Comparison of ENCODE assay signal across 18 cellular contexts in genomic region chr19:10491472-10492047, GRCh38. TPM values are rescaled to one million over a fixed set of nuclear protein-coding genes. Genes with fewer than 3 reads are reported as not detected.
"Had no signal": no experiment of that assay in that cellular context is flagged by ENCODE, and none has a peak within 500 bp of the region (broad histone marks: within the 10 kb centered on the region; RNA-seq: fewer than 3 reads in every experiment).

No MANE protein-coding gene starts in this region.

- H3K27me3 ChIP-seq: colonic mucosa, left lung, stomach, tibial artery had no signal

- H3K36me3 Mint-ChIP-seq: naive B cell had no signal

- H3K4me1 ChIP-seq: colonic mucosa, parathyroid adenoma had no signal

- H2AFZ ChIP-seq: parathyroid adenoma had no signal

- H3K27ac Mint-ChIP-seq: activated CD4-positive, alpha-beta memory T cell treated with anti-CD3 and anti-CD28 coated beads for 36 hours; activated T-helper 1 cell treated with anti-CD3 and anti-CD28 coated beads, Interleukin-12 subunit alpha, Interleukin-12 subunit beta, Interleukin-2, Interleukin-4 antibody, amounts not matched to agents 30 ng/mL and 10 ng/mL and 1 ng/mL, durations not matched to agents 14 hours and 24 hours and 36 hours; stimulated activated memory B cell treated with anti-CD40 and anti-IgM and Interleukin-4, amounts not matched to agents 10 μg/mL and 1 μg/mL and 100 μg/mL, for 72 hours had no signal

- H3K4me1 Mint-ChIP-seq: naive B cell; stimulated activated memory B cell treated with anti-CD40 and anti-IgM and Interleukin-4, amounts not matched to agents 10 μg/mL and 1 μg/mL and 100 μg/mL, for 72 hours had no signal

- H3K27ac ChIP-seq: colonic mucosa, left lung, parathyroid adenoma, psoas muscle, stomach, tibial artery had no signal

- H3K27me3 Mint-ChIP-seq: activated CD4-positive, alpha-beta memory T cell treated with anti-CD3 and anti-CD28 coated beads for 36 hours; naive B cell; stimulated activated memory B cell treated with anti-CD40 and anti-IgM and Interleukin-4, amounts not matched to agents 10 μg/mL and 1 μg/mL and 100 μg/mL, for 72 hours had no signal

- DNase-seq: activated gamma-delta T cell had no signal

- H3K9ac ChIP-seq: parathyroid adenoma had no signal

- H3K9me3 ChIP-seq: colonic mucosa, left lung, psoas muscle, stomach, tibial artery had no signal

- H3K9me3 Mint-ChIP-seq: activated CD4-positive, alpha-beta memory T cell treated with anti-CD3 and anti-CD28 coated beads for 36 hours; activated naive CD4-positive, alpha-beta T cell treated with anti-CD3 and anti-CD28 coated beads, Interleukin-2, amount 50 U/mL, for 72 hours; activated T-helper 1 cell treated with anti-CD3 and anti-CD28 coated beads, Interleukin-12 subunit alpha, Interleukin-12 subunit beta, Interleukin-2, Interleukin-4 antibody, amounts not matched to agents 30 ng/mL and 10 ng/mL and 1 ng/mL, durations not matched to agents 14 hours and 24 hours and 36 hours; naive B cell; stimulated activated memory B cell treated with anti-CD40 and anti-IgM and Interleukin-4, amounts not matched to agents 10 μg/mL and 1 μg/mL and 100 μg/mL, for 72 hours had no signal

- H3K4me2 ChIP-seq: smooth muscle cell had no signal

- H3K4me3 Mint-ChIP-seq: activated CD4-positive, alpha-beta memory T cell treated with anti-CD3 and anti-CD28 coated beads for 36 hours; activated T-helper 1 cell treated with anti-CD3 and anti-CD28 coated beads, Interleukin-12 subunit alpha, Interleukin-12 subunit beta, Interleukin-2, Interleukin-4 antibody, amounts not matched to agents 30 ng/mL and 10 ng/mL and 1 ng/mL, durations not matched to agents 14 hours and 24 hours and 36 hours; naive B cell; stimulated activated memory B cell treated with anti-CD40 and anti-IgM and Interleukin-4, amounts not matched to agents 10 μg/mL and 1 μg/mL and 100 μg/mL, for 72 hours had no signal

- H3K4me3 ChIP-seq: colonic mucosa, left lung, psoas muscle, smooth muscle cell, stomach, tibial artery had no signal

RNA-seq across cellular contexts. Expression of gene S1PR5, which starts 25.7 kb away (rescaled TPM):
- total RNA-seq: activated T-helper 1 cell treated with anti-CD3 and anti-CD28 coated beads, Interleukin-12 subunit alpha, Interleukin-12 subunit beta, Interleukin-2, Interleukin-4 antibody, amounts not matched to agents 30 ng/mL and 10 ng/mL and 1 ng/mL, durations not matched to agents 14 hours and 24 hours and 36 hours; colonic mucosa; dermis microvascular lymphatic vessel endothelial cell; epithelial cell of proximal tubule; fibroblast of lung; T-helper 1 cell treated with Interleukin-12 subunit alpha and Interleukin-12 subunit beta and Interleukin-4 antibody, amounts not matched to agents 30 ng/mL and 1 ng/mL, for 36 hours had no signal
- polyA plus RNA-seq: neural cell had no signal
